Comparison of ENCODE assay signal across 8 cellular contexts in genomic region chr10:113680172-113681111, GRCh38. TPM values are rescaled to one million over a fixed set of nuclear protein-coding genes. Genes with fewer than 3 reads are reported as not detected.
DNase-seq lines count a peak whose midpoint lies in the region; ATAC-seq and TF ChIP-seq lines count a peak whose summit lies in the region.

No MANE protein-coding gene starts in this region.

- intact Hi-C loops in lower lobe of right lung (cut with DNase I), result no loop called here

- no peak overlapping the region for H3K56ac ChIP-seq in H9 (ENCODE audit: insufficient read length, low read depth, low read length)

- no peak overlapping the region for H2AFZ ChIP-seq in H9 (ENCODE audit: low read length)

- peaks cover 0 to 14% (median 5%) of the 10 kb centered on the region in 3 experiments; a peak in 2 of 7 replicates for H3K36me3 Mint-ChIP-seq in H9 (ENCODE audit: insufficient read depth in 1 of 3, low read depth in 3 of 3)
- H3K36me3 Mint-ChIP-seq in stimulated activated effector memory CD8-positive, alpha-beta T cell treated with anti-CD3 and anti-CD28 coated beads, Interleukin-12 subunit alpha, Interleukin-12 subunit beta, amount 100 ng/mL, for 72 hours, result no peaks in the 10 kb centered on the region

- H2BK15ac ChIP-seq in H9 (ENCODE audit: low read depth, low read length), result no peak overlapping the region

- no peak overlapping the region for H2BK12ac ChIP-seq in H9 (ENCODE audit: insufficient read length, low read depth, low read length)

- H3K9me3 Mint-ChIP-seq in H9, result peaks cover 0 to 11% of the 10 kb centered on the region in 2 experiments; a peak in 3 of 5 replicates
- peaks cover 9% of the 10 kb centered on the region for H3K9me3 Mint-ChIP-seq in stimulated activated effector memory CD8-positive, alpha-beta T cell treated with anti-CD3 and anti-CD28 coated beads, Interleukin-12 subunit alpha, Interleukin-12 subunit beta, amount 100 ng/mL, for 72 hours

- H3K4me2 ChIP-seq in H9 (ENCODE audit: insufficient read depth, insufficient read length, low read length), result peak overlapping the region; percentile 78

- H4K91ac ChIP-seq in H9 (ENCODE audit: insufficient read length, low read depth, low read length), result no peak overlapping the region

- peaks cover 8% of the 10 kb centered on the region for H3K23me2 ChIP-seq in H9 (ENCODE audit: insufficient read length, low read depth, low read length, poor library complexity, severe bottlenecking)

- DNase-seq in H9 (no peak), LoVo (ENCODE audit: low spot score) (peak; percentile 33), lower lobe of right lung (peak; percentile 67)
- DNase-seq in stimulated activated effector memory CD8-positive, alpha-beta T cell treated with anti-CD3 and anti-CD28 coated beads, Interleukin-12 subunit alpha, Interleukin-12 subunit beta, amount 100 ng/mL, for 72 hours (ENCODE audit: low spot score in 2 of 2), result peak; percentile 27 to 67
- DNase-seq in effector CD8-positive, alpha-beta T cell (lab: John Stamatoyannopoulos, UW), result no peak

- H2BK5ac ChIP-seq in H9 (ENCODE audit: insufficient read length, low read length), result no peak overlapping the region

- H3K9me3 ChIP-seq in H9 (ENCODE audit: control insufficient read depth, low read depth, low read length), result no peaks in the 10 kb centered on the region
- no peaks in the 10 kb centered on the region for H3K9me3 ChIP-seq in duodenal mucosa (ENCODE audit: control insufficient read depth in 1 of 2, low read length in 2 of 2)
- H3K9me3 ChIP-seq in lower lobe of right lung, result peaks cover 7% of the 10 kb centered on the region

- no peaks in the 10 kb centered on the region for H3K79me1 ChIP-seq in H9 (ENCODE audit: insufficient read depth, low read depth, low read length, poor library complexity, severe bottlenecking)

- H3K79me2 ChIP-seq in H9 (ENCODE audit: insufficient read depth, low read length), result no peaks in the 10 kb centered on the region; the same call in 1 of the 2 replicates

- H4K8ac ChIP-seq in H9 (replicated peaks; ENCODE audit: insufficient read length, low read depth, low read length), result no peak overlapping the region

- H3K14ac ChIP-seq in H9 (ENCODE audit: insufficient read depth, low read length), result peak overlapping the region; percentile 53

- no peak overlapping the region for H2AK5ac ChIP-seq in H9 (ENCODE audit: insufficient read length, low read length)

- H3K27ac Mint-ChIP-seq in H9, result peak overlapping the region in 2 of 3 experiments; percentile 35 to 55; a peak in 2 of 7 replicates
- H3K27ac Mint-ChIP-seq in stimulated activated effector memory CD8-positive, alpha-beta T cell treated with anti-CD3 and anti-CD28 coated beads, Interleukin-12 subunit alpha, Interleukin-12 subunit beta, amount 100 ng/mL, for 72 hours, result peak overlapping the region; percentile 92

- H3K9ac ChIP-seq in H9 (ENCODE audit: extremely low read depth, insufficient read length, low read length) (peak overlapping the region; percentile 39), duodenal mucosa (ENCODE audit: low read depth in 1 of 2, low read length in 2 of 2) (peak overlapping the region; percentile 96 to 98)

- H3T11ph ChIP-seq in H9 (ENCODE audit: low read length), result no peak overlapping the region

- no peak for TF ChIP-seq CTCF in GM12875 (IDR thresholded peaks at IDR 0.05; ENCODE audit: borderline replicate concordance, insufficient read depth, low read depth, low read length)
- no peak for TF ChIP-seq CTCF in H9 (conservative IDR thresholded peaks at IDR 0.05)
- no peak for TF ChIP-seq CTCF in lower lobe of right lung (IDR thresholded peaks at IDR 0.05)

- H2BK120ac ChIP-seq in H9 (ENCODE audit: low read depth, low read length, poor library complexity, severe bottlenecking), result no peak overlapping the region

- H3K27me3 ChIP-seq in H9 (ENCODE audit: insufficient read depth, low read length) (no peaks in the 10 kb centered on the region; the same call in 1 of the 2 replicates), duodenal mucosa (ENCODE audit: control insufficient read depth in 1 of 2, insufficient read depth in 2 of 2, low read length in 2 of 2) (no peaks in the 10 kb centered on the region), lower lobe of right lung (ENCODE audit: low read depth) (no peaks in the 10 kb centered on the region)

- H3K18ac ChIP-seq in H9 (ENCODE audit: insufficient read length, low read depth, low read length), result no peak overlapping the region

- H3K4me3 Mint-ChIP-seq in H9, result peak overlapping the region; percentile 81 to 95
- H3K4me3 Mint-ChIP-seq in stimulated activated effector memory CD8-positive, alpha-beta T cell treated with anti-CD3 and anti-CD28 coated beads, Interleukin-12 subunit alpha, Interleukin-12 subunit beta, amount 100 ng/mL, for 72 hours, result peak overlapping the region; percentile 97

- no peak overlapping the region for H3K27ac ChIP-seq in H9 (ENCODE audit: insufficient read length, low read depth, low read length)
- H3K27ac ChIP-seq in duodenal mucosa (ENCODE audit: low read depth, low read length), result peak overlapping the region; percentile 98
- peak overlapping the region; percentile 94 for H3K27ac ChIP-seq in lower lobe of right lung

- peaks cover 9 to 10% of the 10 kb centered on the region in 2 experiments for H3K4me1 Mint-ChIP-seq in H9
- H3K4me1 Mint-ChIP-seq in stimulated activated effector memory CD8-positive, alpha-beta T cell treated with anti-CD3 and anti-CD28 coated beads, Interleukin-12 subunit alpha, Interleukin-12 subunit beta, amount 100 ng/mL, for 72 hours, result peaks cover 59% of the 10 kb centered on the region

- H4K5ac ChIP-seq in H9 (ENCODE audit: insufficient read length, low read depth, low read length), result no peak overlapping the region

- H3K36me3 ChIP-seq in duodenal mucosa (ENCODE audit: control insufficient read depth in 1 of 2, insufficient read depth in 2 of 2, low read length in 2 of 2) (no peaks in the 10 kb centered on the region), lower lobe of right lung (no peaks in the 10 kb centered on the region)

- no peak overlapping the region for H3K23ac ChIP-seq in H9 (ENCODE audit: insufficient read length, low read depth, low read length)

- no peak overlapping the region for H3K4ac ChIP-seq in H9 (ENCODE audit: low read depth, low read length)

- ATAC-seq in activated CD4-positive, CD25-positive, alpha-beta regulatory T cell treated with anti-CD3 and anti-CD28 coated beads, Interleukin-2, amount 50 U/mL, for 24 hours, result peak; percentile 11 to 22
- ATAC-seq in lower lobe of right lung, result peak; percentile 60 to 73
- peak; percentile 36 for ATAC-seq in stimulated activated effector memory CD8-positive, alpha-beta T cell treated with anti-CD3 and anti-CD28 coated beads, Interleukin-12 subunit alpha, Interleukin-12 subunit beta, amount 100 ng/mL, for 72 hours

- H3K27me3 Mint-ChIP-seq in H9 (ENCODE audit: low read depth), result peaks cover 31% of the 10 kb centered on the region

- H4K20me1 ChIP-seq in H9 (ENCODE audit: control insufficient read depth, insufficient read depth, insufficient read length), result no peaks in the 10 kb centered on the region

- no CpG with 5 or more reads among the region's 29 CpGs for WGBS in H9 (ENCODE audit: extremely low coverage, insufficient read length, low lambda C conversion rate)

- H3K4me1 ChIP-seq in H9 (ENCODE audit: insufficient read depth, low read length) (0 out of 2 replicates have a peak, but pooled peaks cover 5% of the 10 kb centered on the region), duodenal mucosa (ENCODE audit: control insufficient read depth in 1 of 2, insufficient read depth in 2 of 2, low read length in 2 of 2) (peaks cover 21 to 25% of the 10 kb centered on the region in 2 donors), lower lobe of right lung (peaks cover 25% of the 10 kb centered on the region)

- H3K4me3 ChIP-seq in GM12875 (ENCODE audit: low read depth, low read length) (peak overlapping the region; percentile 98), duodenal mucosa (ENCODE audit: low read depth in 1 of 2, low read length in 2 of 2) (peak overlapping the region; percentile 86 to 95), lower lobe of right lung (peak overlapping the region; percentile 98)

- no peak overlapping the region for H2BK20ac ChIP-seq in H9 (ENCODE audit: low read depth, low read length, poor library complexity, severe bottlenecking)

RNA-seq across cellular contexts. Expression of gene CASP7, which starts 0.7 kb away (rescaled TPM):
- total RNA-seq in H9 (2021) (4.7 and 4.8 TPM in 2 replicates), lower lobe of right lung (36.3 TPM)

RNA-seq across cellular contexts. Expression of gene NRAP, which starts 16.6 kb away (rescaled TPM):
- total RNA-seq in H9 (2021) (0.04 TPM in 1 of 2 replicates, not detected in the other), lower lobe of right lung (not detected)

Comparison
In these comparisons a context has a peak if more than half of its experiments do, and no peak if none do; other contexts are left out.
1. DNase-seq: peak in LoVo (single experiment), lower lobe of right lung (single experiment) and stimulated activated effector memory CD8-positive, alpha-beta T cell treated with anti-CD3 and anti-CD28 coated beads, Interleukin-12 subunit alpha, Interleukin-12 subunit beta, amount 100 ng/mL, for 72 hours (2 of 2); none in H9 (single experiment) and effector CD8-positive, alpha-beta T cell (single experiment).
2. ATAC-seq: peak in every context shown above with its lines; median percentile 66 in lower lobe of right lung; 36 in stimulated activated effector memory CD8-positive, alpha-beta T cell treated with anti-CD3 and anti-CD28 coated beads, Interleukin-12 subunit alpha, Interleukin-12 subunit beta, amount 100 ng/mL, for 72 hours; 16 in activated CD4-positive, CD25-positive, alpha-beta regulatory T cell treated with anti-CD3 and anti-CD28 coated beads, Interleukin-2, amount 50 U/mL, for 24 hours.
3. Peak in every context shown above with its lines, with median percentiles within 50 percentile points of each other: H3K4me3 ChIP-seq.